ENCODE assay signal across 14 cellular contexts in the genomic region with DNA sequence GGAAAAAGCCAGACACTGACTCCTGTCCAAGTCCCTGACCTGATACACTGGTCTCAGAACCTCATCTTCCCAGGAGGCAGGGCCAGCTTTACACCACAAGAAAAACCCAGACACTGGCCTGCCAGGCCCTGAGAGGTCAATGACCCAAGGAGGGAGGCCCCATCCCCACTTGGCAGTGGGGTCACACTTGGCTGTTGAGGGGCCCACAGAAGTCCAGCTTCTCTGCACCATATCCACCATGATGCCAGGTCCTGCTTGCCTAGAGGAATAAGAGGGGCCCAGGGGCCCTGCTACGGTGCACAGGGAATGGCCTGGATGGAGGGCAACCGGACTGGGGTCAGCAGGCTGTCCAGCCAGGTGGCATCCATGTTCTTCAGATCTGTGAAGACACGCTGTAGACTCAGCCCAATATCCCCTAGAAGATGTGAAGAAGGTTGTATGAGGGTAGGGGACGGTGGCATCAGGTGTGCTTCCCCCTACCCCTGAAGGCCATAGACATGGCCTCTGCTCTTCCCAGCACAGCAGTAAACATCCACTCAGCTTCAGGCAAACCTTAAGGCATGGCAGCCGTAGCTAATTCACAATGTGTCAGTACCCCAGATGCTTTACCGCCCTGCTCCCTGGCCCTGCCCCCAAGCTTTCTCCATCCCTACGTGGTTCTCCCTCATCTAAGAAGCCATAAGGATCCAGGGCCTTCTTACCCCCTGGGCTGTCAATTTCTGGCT. TPM values are rescaled to one million over a fixed set of nuclear protein-coding genes. Genes with fewer than 3 reads are reported as not detected.
A peak's percentile ranks its signal among the peaks of the same experiment; 100 is the strongest.
DNase-seq lines count a peak whose midpoint lies in the region; ATAC-seq and TF ChIP-seq lines count a peak whose summit lies in the region.
"Had no signal": no experiment of that assay in that cellular context is flagged by ENCODE, and none has a peak within 500 bp of the region (broad histone marks: within the 10 kb centered on the region; RNA-seq: fewer than 3 reads in every experiment).

No MANE protein-coding gene starts in this region.

- no peak overlapping the region for H3K4me3 Mint-ChIP-seq in activated CD4-positive, alpha-beta memory T cell treated with anti-CD3 and anti-CD28 coated beads, Interleukin-2, amount 10 ng/mL, durations not matched to agents 7 days and 5 days
- no peak overlapping the region for H3K4me3 Mint-ChIP-seq in chondrocyte (ENCODE audit: unreplicated experiment)
- no peak overlapping the region for H3K4me3 Mint-ChIP-seq in stimulated activated naive B cell treated with anti-CD40 and anti-IgM and Interleukin-4, amounts not matched to agents 10 μg/mL and 1 μg/mL and 100 μg/mL, for 72 hours

- H3K27me3 Mint-ChIP-seq in activated CD4-positive, alpha-beta memory T cell treated with anti-CD3 and anti-CD28 coated beads, Interleukin-2, amount 10 ng/mL, durations not matched to agents 7 days and 5 days: no peaks in the 10 kb centered on the region
- no peaks in the 10 kb centered on the region for H3K27me3 Mint-ChIP-seq in chondrocyte (ENCODE audit: low read depth)
- no peaks in the 10 kb centered on the region for H3K27me3 Mint-ChIP-seq in stimulated activated naive B cell treated with anti-CD40 and anti-IgM and Interleukin-4, amounts not matched to agents 10 μg/mL and 1 μg/mL and 100 μg/mL, for 72 hours

- DNase-seq in activated CD4-positive, alpha-beta memory T cell treated with anti-CD3 and anti-CD28 coated beads, Interleukin-2, amount 10 ng/mL, durations not matched to agents 7 days and 5 days: peak; percentile 16
- DNase-seq in chondrocyte (ENCODE audit: low spot score) (peak; percentile 48), Kasumi-1 (lab: John Stamatoyannopoulos, UW) (no peak), nucleus accumbens (lab: John Stamatoyannopoulos, UW) (no peak)
- DNase-seq in stimulated activated naive B cell treated with anti-CD40 and anti-IgM and Interleukin-4, amounts not matched to agents 10 μg/mL and 1 μg/mL and 100 μg/mL, for 72 hours: no peak
- DNase-seq: esophagus squamous epithelium; mesendoderm; NCI-H2171 treated with DMSO at 0.1 percent for 48 hours; PC-3; stimulated activated naive CD4-positive, alpha-beta T cell treated with Interleukin-2 at 50 U/mL for 16 hours had no signal

- no peak for TF ChIP-seq CTCF in chondrocyte (IDR thresholded peaks at IDR 0.05)

- CTCF ChIA-PET in activated CD4-positive, alpha-beta memory T cell treated with anti-CD3 and anti-CD28 coated beads, Interleukin-2, amount 10 ng/mL, durations not matched to agents 7 days and 5 days (lab: Charles Lee): interaction anchor here (1.0 to 2.5 kb wide), 6 partner anchors 9 to 98 kb away, joined by 3 to 7 read pairs (median 4); no protein-coding TSS in a partner anchor

- POLR2A ChIA-PET in activated CD4-positive, alpha-beta memory T cell treated with anti-CD3 and anti-CD28 coated beads, Interleukin-2, amount 10 ng/mL, durations not matched to agents 7 days and 5 days (lab: Charles Lee): interaction anchor here (0.5 to 33.4 kb wide), 10 partner anchors 3 to 99 kb away, joined by 3 to 1155 read pairs (median 324); a partner anchor contains a TSS

- H3K4me1 Mint-ChIP-seq in activated CD4-positive, alpha-beta memory T cell treated with anti-CD3 and anti-CD28 coated beads, Interleukin-2, amount 10 ng/mL, durations not matched to agents 7 days and 5 days: peaks cover 84% of the 10 kb centered on the region
- peaks cover 16% of the 10 kb centered on the region for H3K4me1 Mint-ChIP-seq in chondrocyte (ENCODE audit: low read depth)
- peaks cover 39 to 67% of the 10 kb centered on the region in 2 donors for H3K4me1 Mint-ChIP-seq in stimulated activated naive B cell treated with anti-CD40 and anti-IgM and Interleukin-4, amounts not matched to agents 10 μg/mL and 1 μg/mL and 100 μg/mL, for 72 hours

- H3K36me3 Mint-ChIP-seq in activated CD4-positive, alpha-beta memory T cell treated with anti-CD3 and anti-CD28 coated beads, Interleukin-2, amount 10 ng/mL, durations not matched to agents 7 days and 5 days (ENCODE audit: low read depth): peaks cover 70% of the 10 kb centered on the region
- peaks cover 26% of the 10 kb centered on the region for H3K36me3 Mint-ChIP-seq in chondrocyte (ENCODE audit: low read depth)
- H3K36me3 Mint-ChIP-seq in stimulated activated naive B cell treated with anti-CD40 and anti-IgM and Interleukin-4, amounts not matched to agents 10 μg/mL and 1 μg/mL and 100 μg/mL, for 72 hours: peaks cover 37 to 48% of the 10 kb centered on the region in 2 donors

- TF ChIP-seq POLR2A in GM15510 (IDR thresholded peaks at IDR 0.05; ENCODE audit: borderline replicate concordance, extremely low read depth, insufficient read length): peak; percentile 43

- H3K27ac Mint-ChIP-seq in activated CD4-positive, alpha-beta memory T cell treated with anti-CD3 and anti-CD28 coated beads, Interleukin-2, amount 10 ng/mL, durations not matched to agents 7 days and 5 days: peak overlapping the region; percentile 60
- no peak overlapping the region for H3K27ac Mint-ChIP-seq in chondrocyte (ENCODE audit: unreplicated experiment)
- H3K27ac Mint-ChIP-seq in stimulated activated naive B cell treated with anti-CD40 and anti-IgM and Interleukin-4, amounts not matched to agents 10 μg/mL and 1 μg/mL and 100 μg/mL, for 72 hours: peak overlapping the region; percentile 59
- H3K27ac Mint-ChIP-seq: progenitor cell of endocrine pancreas had no signal

- no peaks in the 10 kb centered on the region for H3K9me3 Mint-ChIP-seq in activated CD4-positive, alpha-beta memory T cell treated with anti-CD3 and anti-CD28 coated beads, Interleukin-2, amount 10 ng/mL, durations not matched to agents 7 days and 5 days
- H3K9me3 Mint-ChIP-seq in chondrocyte (ENCODE audit: low read depth): no peaks in the 10 kb centered on the region
- H3K9me3 Mint-ChIP-seq in stimulated activated naive B cell treated with anti-CD40 and anti-IgM and Interleukin-4, amounts not matched to agents 10 μg/mL and 1 μg/mL and 100 μg/mL, for 72 hours: no peaks in the 10 kb centered on the region

- no peak for ATAC-seq in stimulated activated naive B cell treated with anti-CD40 and anti-IgM and Interleukin-4, amounts not matched to agents 10 μg/mL and 1 μg/mL and 100 μg/mL, for 72 hours (replicated peaks)
- ATAC-seq in HG02870 (IDR thresholded peaks at IDR 0.05; ENCODE audit: unreplicated experiment): no peak
- ATAC-seq: PC-3 had no signal

RNA-seq across cellular contexts. Expression of a gene that starts 6.8 kb away (rescaled TPM):
- 100 to 1,000 TPM; 231 to 239 TPM for total RNA-seq in activated CD4-positive, alpha-beta memory T cell treated with anti-CD3 and anti-CD28 coated beads, Interleukin-2, amount 10 ng/mL, durations not matched to agents 7 days and 5 days
- 10.8 to 17.8 TPM (median 16.3 TPM) in 3 replicates for total RNA-seq in chondrocyte

RNA-seq across cellular contexts. Expression of a gene that starts 59.5 kb away (rescaled TPM):
- total RNA-seq in activated CD4-positive, alpha-beta memory T cell treated with anti-CD3 and anti-CD28 coated beads, Interleukin-2, amount 10 ng/mL, durations not matched to agents 7 days and 5 days: 1 to 10 TPM; 2.6 to 3.3 TPM
- not detected in 3 replicates for total RNA-seq in chondrocyte
- total RNA-seq: esophagus squamous epithelium, M059J, PC-3, progenitor cell of endocrine pancreas had no signal

Comparison
In these comparisons a context has a peak if more than half of its experiments do, and no peak if none do; other contexts are left out.
1. DNase-seq: peak in activated CD4-positive, alpha-beta memory T cell treated with anti-CD3 and anti-CD28 coated beads, Interleukin-2, amount 10 ng/mL, durations not matched to agents 7 days and 5 days (single experiment) and chondrocyte (single experiment); none in stimulated activated naive B cell treated with anti-CD40 and anti-IgM and Interleukin-4, amounts not matched to agents 10 μg/mL and 1 μg/mL and 100 μg/mL, for 72 hours (single experiment), Kasumi-1 (0 of 2) and nucleus accumbens (0 of 56).
2. RNA of a gene that starts 6.8 kb away (total RNA-seq): 231 to 239 TPM in activated CD4-positive, alpha-beta memory T cell treated with anti-CD3 and anti-CD28 coated beads, Interleukin-2, amount 10 ng/mL, durations not matched to agents 7 days and 5 days; 10.8 to 17.8 TPM in chondrocyte; every median in the first group is over 10 times any median in the second.